Comparison of ENCODE assay signal across 8 cellular contexts in genomic region chr6:109382576-109383437, GRCh38. TPM values are rescaled to one million over a fixed set of nuclear protein-coding genes. Genes with fewer than 3 reads are reported as not detected.
A peak's percentile ranks its signal among the peaks of the same experiment; 100 is the strongest.
DNase-seq lines count a peak whose midpoint lies in the region; ATAC-seq and TF ChIP-seq lines count a peak whose summit lies in the region.

No MANE protein-coding gene starts in this region.

- H4K20me1 ChIP-seq in PC-9 (ENCODE audit: insufficient read depth): peaks cover 35% of the 10 kb centered on the region

- peak; percentile 63 for ATAC-seq in GM21737 (IDR thresholded peaks at IDR 0.05; ENCODE audit: unreplicated experiment)

- H3K4me1 ChIP-seq in PC-9 (replicated peaks; ENCODE audit: insufficient read depth) (peaks cover 43% of the 10 kb centered on the region), esophagus muscularis mucosa (peaks cover 31 to 55% (median 50%) of the 10 kb centered on the region in 4 donors), muscle layer of colon (ENCODE audit: insufficient read depth, low read length) (peaks cover 38% of the 10 kb centered on the region)

- H3K27me3 ChIP-seq in PC-9 (ENCODE audit: insufficient read depth, low read depth) (no peaks in the 10 kb centered on the region), esophagus muscularis mucosa (no peaks in the 10 kb centered on the region), muscle layer of colon (ENCODE audit: control insufficient read depth in 1 of 2, insufficient read depth in 2 of 2, low read length in 2 of 2) (no peaks in the 10 kb centered on the region)

- H3K9me3 ChIP-seq in PC-9 (ENCODE audit: insufficient read depth, low read depth) (no peaks in the 10 kb centered on the region), esophagus muscularis mucosa (no peaks in the 10 kb centered on the region), muscle layer of colon (ENCODE audit: low read length) (no peaks in the 10 kb centered on the region)

- CTCF ChIA-PET in PC-9 (lab: Charles Lee): interaction anchor here (2.6 kb wide), 1 partner anchor 195 kb away, joined by 17 read pairs; no protein-coding TSS in a partner anchor

- TF ChIP-seq CTCF in PC-9 (conservative IDR thresholded peaks at IDR 0.05) (peak; percentile 82), esophagus muscularis mucosa (IDR thresholded peaks at IDR 0.05) (peak; percentile 46 to 61 (median 56))

- H3K27ac ChIP-seq in PC-9 (peak overlapping the region; percentile 93), esophagus muscularis mucosa (replicated peaks in 1 of 4) (peak overlapping the region; percentile 98 to 100 (median 99)), muscle layer of colon (ENCODE audit: low read depth, low read length) (peak overlapping the region; percentile 100)

- peak overlapping the region; percentile 72 for H3K9ac ChIP-seq in muscle layer of colon (ENCODE audit: low read length)

- TF ChIP-seq EP300 in esophagus muscularis mucosa (IDR thresholded peaks at IDR 0.05): no peak

- DNase-seq in DMS79 (lab: John Stamatoyannopoulos, UW): peak; percentile 85
- peak; percentile 96 for DNase-seq in KG1 (lab: John Stamatoyannopoulos, UW)
- DNase-seq in PC-9: peak; percentile 88 to 89
- DNase-seq in activated T-cell treated with anti-CD3 and anti-CD28 coated beads, Interleukin-2, amount 50 U/mL, for 48 hours: peak; percentile 94 to 95
- DNase-seq in esophagus muscularis mucosa (ENCODE audit: extremely low spot score): peak; percentile 98
- DNase-seq in stimulated activated CD8-positive, alpha-beta memory T cell treated with anti-CD3 and anti-CD28 coated beads, Interleukin-7, amount 100 ng/mL, for 24 hours (ENCODE audit: low read depth): peak; percentile 76

- H3K4me2 ChIP-seq in PC-9: peak overlapping the region; percentile 89

- peaks cover 25% of the 10 kb centered on the region; the same call in 1 of the 2 replicates for H3K36me3 ChIP-seq in PC-9 (ENCODE audit: low read depth)
- H3K36me3 ChIP-seq in esophagus muscularis mucosa: peaks cover 0 to 16% (median under 1%) of the 10 kb centered on the region in 4 donors
- H3K36me3 ChIP-seq in muscle layer of colon (ENCODE audit: insufficient read depth, low read length): peaks cover under 1% of the 10 kb centered on the region

- peak overlapping the region; percentile 77 for H3K4me3 ChIP-seq in PC-9
- H3K4me3 ChIP-seq in esophagus muscularis mucosa: peak overlapping the region; percentile 67 to 100 (median 84)
- peak overlapping the region; percentile 88 to 99 for H3K4me3 ChIP-seq in muscle layer of colon (ENCODE audit: low read depth in 1 of 2, low read length in 2 of 2)

- peak; percentile 8 for TF ChIP-seq POLR2A in esophagus muscularis mucosa (IDR thresholded peaks at IDR 0.05; ENCODE audit: low read depth)

- WGBS in esophagus muscularis mucosa: 0% methylated on average over 32 of the region's 42 CpGs

- POLR2A ChIA-PET in PC-9 (lab: Charles Lee; ENCODE audit: unreplicated experiment): interaction anchor here (0.5 to 0.6 kb wide), 2 partner anchors 100 to 1575 kb away, joined by 4 to 11 read pairs; partner anchors contain the start of gene GTF3C6

- peaks cover 26% of the 10 kb centered on the region for H3F3A ChIP-seq in PC-9 (ENCODE audit: insufficient read depth, low read depth)

- H3K79me2 ChIP-seq in PC-9 (ENCODE audit: low read depth): peaks cover 41% of the 10 kb centered on the region

- H3K9me2 ChIP-seq in PC-9 (ENCODE audit: insufficient read depth): no peaks in the 10 kb centered on the region

- intact Hi-C loops in PC-9 (cut with micrococcal nuclease; ENCODE audit: unreplicated experiment) (loop anchor here (1.0 to 10.0 kb wide), 10 partner anchors 41 to 826 kb away; partner anchors contain the start of genes AK9, CEP57L1, FIG4 and MICAL1), esophagus muscularis mucosa (cut with DNase I) (loop anchor here (2.0 to 10.0 kb wide), 6 partner anchors 58 to 378 kb away; partner anchors contain the start of genes CEP57L1, PPIL6, SESN1 and SMPD2)

- peak overlapping the region; percentile 71 for H2AFZ ChIP-seq in PC-9

- BruUV-seq in PC-9 (replicated peaks; lab: Mats Ljungman, UMichigan): TSS peak; percentile 83

RNA-seq across cellular contexts. Expression of gene CD164, which starts 0.5 kb away (rescaled TPM):
- 170 and 210 TPM in 2 replicates for total RNA-seq in PC-9 (2021)
- 100 to 1,000 TPM in 3 of 4 donors, 10 to 100 TPM in 1; 94.4 to 139 (median 120) TPM for total RNA-seq in esophagus muscularis mucosa

RNA-seq across cellular contexts. Expression of gene PPIL6, which starts 57.6 kb away (rescaled TPM):
- total RNA-seq in PC-9 (2021): 13.0 and 15.5 TPM in 2 replicates
- total RNA-seq in esophagus muscularis mucosa: 1 to 10 TPM; 2.2 to 9.2 (median 5.5) TPM

RNA-seq across cellular contexts. Expression of gene SMPD2, which starts 57.7 kb away (rescaled TPM):
- total RNA-seq in PC-9 (2021): 8.2 and 10.3 TPM in 2 replicates
- 1 to 10 TPM; 4.6 to 7.6 (median 6.4) TPM for total RNA-seq in esophagus muscularis mucosa

Comparison
In these comparisons a context has a peak if more than half of its experiments do, and no peak if none do; other contexts are left out.
1. Peak in every context shown above with its lines: DNase-seq, ATAC-seq, H3K4me3 ChIP-seq and H3K27ac ChIP-seq.